ENCODE assay signal across 19 cellular contexts in the genomic region with DNA sequence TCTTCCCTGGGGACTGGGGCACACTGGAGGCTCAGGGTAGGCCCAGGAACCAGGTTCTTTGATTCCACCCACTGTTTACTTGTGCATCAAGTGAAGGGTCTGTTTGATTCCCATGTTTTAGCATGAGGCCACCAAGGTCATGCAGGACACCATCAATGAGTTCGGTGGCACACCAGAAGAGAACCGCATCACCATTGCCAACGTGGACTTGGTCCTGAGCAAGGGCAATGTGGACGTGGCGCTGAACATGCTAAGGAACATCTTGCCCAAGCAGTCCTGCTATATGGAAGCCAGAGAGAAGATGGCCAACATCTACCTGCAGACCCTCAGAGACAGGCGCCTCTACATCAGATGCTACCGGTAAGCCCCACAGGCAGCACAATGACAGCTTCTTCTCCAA. TPM values are rescaled to one million over a fixed set of nuclear protein-coding genes. Genes with fewer than 3 reads are reported as not detected.
DNase-seq lines count a peak whose midpoint lies in the region; ATAC-seq, FAIRE-seq and TF ChIP-seq lines count a peak whose summit lies in the region.
"Had no signal": no experiment of that assay in that cellular context is flagged by ENCODE, and none has a peak within 500 bp of the region (broad histone marks: within the 10 kb centered on the region; RNA-seq: fewer than 3 reads in every experiment).

No MANE protein-coding gene starts in this region.

- peaks cover 11% of the 10 kb centered on the region for H3K9me1 ChIP-seq in IMR-90 (ENCODE audit: insufficient read depth, low read length)

- no peak overlapping the region for H2BK5ac ChIP-seq in IMR-90 (ENCODE audit: low read depth, low read length, poor library complexity, severe bottlenecking)

- H3K9ac ChIP-seq in IMR-90 (ENCODE audit: low read depth, low read length) (no peak overlapping the region), kidney (ENCODE audit: low read length in 2 of 2) (no peak overlapping the region)
- H3K9ac ChIP-seq: GM23248 had no signal

- H3K36me3 ChIP-seq in IMR-90 (ENCODE audit: control insufficient read depth, insufficient read depth, low read length) (no peaks in the 10 kb centered on the region), kidney (ENCODE audit: control insufficient read depth in 1 of 2, insufficient read depth in 2 of 2, low read length in 2 of 2) (no peaks in the 10 kb centered on the region)

- peaks cover 5% of the 10 kb centered on the region for H3K4me1 ChIP-seq in IMR-90 (ENCODE audit: control insufficient read depth, insufficient read depth, low read length)
- peaks cover 0 to 13% of the 10 kb centered on the region in 2 donors for H3K4me1 ChIP-seq in kidney (ENCODE audit: control insufficient read depth in 1 of 2, insufficient read depth in 1 of 2, low read depth in 1 of 2, low read length in 2 of 2)

- no peak overlapping the region for H2BK15ac ChIP-seq in IMR-90 (ENCODE audit: low read depth, low read length)

- H3K27ac ChIP-seq in IMR-90 (ENCODE audit: insufficient read depth, low read length): no peak overlapping the region
- no peak overlapping the region for H3K27ac ChIP-seq in kidney (ENCODE audit: low read depth in 2 of 2, low read length in 2 of 2)
- H3K27ac ChIP-seq: GM23248 had no signal

- H4K5ac ChIP-seq in IMR-90 (ENCODE audit: low read depth, low read length): no peak overlapping the region

- no peak overlapping the region for H3K4me3 Mint-ChIP-seq in activated naive CD8-positive, alpha-beta T cell treated with anti-CD3 and anti-CD28 coated beads, Interleukin-2, amount 10 ng/mL, durations not matched to agents 7 days and 5 days
- no peak overlapping the region for H3K4me3 Mint-ChIP-seq in activated naive CD8-positive, alpha-beta T cell treated with anti-CD3 and anti-CD28 coated beads for 36 hours
- no peak overlapping the region for H3K4me3 Mint-ChIP-seq in endothelial cell (ENCODE audit: unreplicated experiment)
- H3K4me3 Mint-ChIP-seq: B cell; CD14-positive monocyte; CD8-positive, alpha-beta T cell had no signal

- no peak for FAIRE-seq in kidney (lab: Jason Lieb, UNC)
- FAIRE-seq: A204.1, H54, HepG2, HTR-8/SVneo had no signal

- no peak for TF ChIP-seq POLR2A in IMR-90 (IDR thresholded peaks at IDR 0.05; ENCODE audit: low read depth, low read length)

- H3K18ac ChIP-seq in IMR-90 (ENCODE audit: low read depth, low read length): no peak overlapping the region

- H3K56ac ChIP-seq in IMR-90 (ENCODE audit: extremely low read depth, insufficient read depth, low read length): no peak overlapping the region

- WGBS in IMR-90 (ENCODE audit: extremely low coverage in 2 of 2, insufficient read length in 1 of 2), 2 experiments: 97% methylated on average over 5 of the region's 7 CpGs; no CpG with 5 or more reads in 1 of the 2 experiments

- no peaks in the 10 kb centered on the region for H4K20me1 ChIP-seq in IMR-90 (ENCODE audit: insufficient read depth, low read length)

- H3K4me3 ChIP-seq in IMR-90 (ENCODE audit: insufficient read depth, low read depth, low read length) (no peak overlapping the region), kidney (ENCODE audit: low read length in 2 of 2) (no peak overlapping the region)
- H3K4me3 ChIP-seq: GM23248 had no signal

- no peak overlapping the region for H2BK120ac ChIP-seq in IMR-90 (ENCODE audit: low read depth, low read length)

- intact Hi-C loops in IMR-90 (cut with micrococcal nuclease) (no loop called here), kidney (cut with DNase I) (loop anchor here (5.0 kb wide), 1 partner anchor 163 kb away; no protein-coding TSS in a partner anchor)

- in situ Hi-C loops in IMR-90 (cut with MboI; ENCODE audit: low sequenced_read_pairs): loop anchor here (5.0 kb wide), 1 partner anchor 158 kb away; no protein-coding TSS in a partner anchor

- no peak overlapping the region for H3K14ac ChIP-seq in IMR-90 (replicated peaks; ENCODE audit: low read depth, low read length)

- no peaks in the 10 kb centered on the region for H3K79me1 ChIP-seq in IMR-90 (ENCODE audit: low read depth in 1 of 2, low read length in 2 of 2)

- H3K4me1 Mint-ChIP-seq in activated naive CD8-positive, alpha-beta T cell treated with anti-CD3 and anti-CD28 coated beads, Interleukin-2, amount 10 ng/mL, durations not matched to agents 7 days and 5 days: peaks cover 26% of the 10 kb centered on the region
- H3K4me1 Mint-ChIP-seq in activated naive CD8-positive, alpha-beta T cell treated with anti-CD3 and anti-CD28 coated beads for 36 hours: peaks cover 17% of the 10 kb centered on the region
- peaks cover 24% of the 10 kb centered on the region for H3K4me1 Mint-ChIP-seq in endothelial cell (ENCODE audit: unreplicated experiment)

- H3K4me2 ChIP-seq in IMR-90 (ENCODE audit: low read depth, low read length): no peak overlapping the region

- H2AFZ ChIP-seq in IMR-90 (replicated peaks; ENCODE audit: low read length, poor library complexity): no peak overlapping the region
- H2AFZ ChIP-seq: GM23248 had no signal

- peak overlapping the region; percentile 11 for H3K27ac Mint-ChIP-seq in activated naive CD8-positive, alpha-beta T cell treated with anti-CD3 and anti-CD28 coated beads, Interleukin-2, amount 10 ng/mL, durations not matched to agents 7 days and 5 days
- no peak overlapping the region for H3K27ac Mint-ChIP-seq in activated naive CD8-positive, alpha-beta T cell treated with anti-CD3 and anti-CD28 coated beads for 36 hours
- H3K27ac Mint-ChIP-seq in endothelial cell (ENCODE audit: unreplicated experiment): no peak overlapping the region
- H3K27ac Mint-ChIP-seq: B cell; CD14-positive monocyte; CD8-positive, alpha-beta T cell had no signal

- H2AK5ac ChIP-seq in IMR-90 (ENCODE audit: low read depth, low read length): 0 out of 2 replicates have a peak overlapping the region, but pooled peaks have one; percentile 14

- POLR2A ChIA-PET in activated naive CD8-positive, alpha-beta T cell treated with anti-CD3 and anti-CD28 coated beads, Interleukin-2, amount 10 ng/mL, durations not matched to agents 7 days and 5 days (lab: Charles Lee): no interaction called here
- POLR2A ChIA-PET in IMR-90 (lab: Charles Lee; ENCODE audit: unreplicated experiment): no interaction called here

- H3K9me3 Mint-ChIP-seq in activated naive CD8-positive, alpha-beta T cell treated with anti-CD3 and anti-CD28 coated beads, Interleukin-2, amount 10 ng/mL, durations not matched to agents 7 days and 5 days: no peaks in the 10 kb centered on the region
- no peaks in the 10 kb centered on the region for H3K9me3 Mint-ChIP-seq in activated naive CD8-positive, alpha-beta T cell treated with anti-CD3 and anti-CD28 coated beads for 36 hours
- H3K9me3 Mint-ChIP-seq in endothelial cell (ENCODE audit: unreplicated experiment): no peaks in the 10 kb centered on the region
- H3K9me3 Mint-ChIP-seq: CD14-positive monocyte; CD8-positive, alpha-beta T cell had no signal

- no peaks in the 10 kb centered on the region for H3K27me3 ChIP-seq in IMR-90 (ENCODE audit: control insufficient read depth, insufficient read depth, low read length)

- H3K9me3 ChIP-seq in IMR-90 (ENCODE audit: control insufficient read depth, insufficient read depth, low read length) (no peaks in the 10 kb centered on the region), kidney (ENCODE audit: control insufficient read depth in 1 of 2, low read length in 2 of 2) (no peaks in the 10 kb centered on the region)

- no peaks in the 10 kb centered on the region for H3K36me3 Mint-ChIP-seq in activated naive CD8-positive, alpha-beta T cell treated with anti-CD3 and anti-CD28 coated beads, Interleukin-2, amount 10 ng/mL, durations not matched to agents 7 days and 5 days
- no peaks in the 10 kb centered on the region for H3K36me3 Mint-ChIP-seq in activated naive CD8-positive, alpha-beta T cell treated with anti-CD3 and anti-CD28 coated beads for 36 hours
- peaks cover 40% of the 10 kb centered on the region for H3K36me3 Mint-ChIP-seq in endothelial cell (ENCODE audit: low read depth, unreplicated experiment)
- H3K36me3 Mint-ChIP-seq: CD8-positive, alpha-beta T cell had no signal

- no peak overlapping the region for H4K91ac ChIP-seq in IMR-90 (ENCODE audit: insufficient read depth, low read depth, low read length)

- H3K27me3 Mint-ChIP-seq in activated naive CD8-positive, alpha-beta T cell treated with anti-CD3 and anti-CD28 coated beads, Interleukin-2, amount 10 ng/mL, durations not matched to agents 7 days and 5 days: peaks cover 10% of the 10 kb centered on the region
- H3K27me3 Mint-ChIP-seq in activated naive CD8-positive, alpha-beta T cell treated with anti-CD3 and anti-CD28 coated beads for 36 hours: no peaks in the 10 kb centered on the region
- peaks cover 14% of the 10 kb centered on the region for H3K27me3 Mint-ChIP-seq in endothelial cell (ENCODE audit: unreplicated experiment)
- H3K27me3 Mint-ChIP-seq: B cell had no signal

- no peak overlapping the region for H3K23ac ChIP-seq in IMR-90 (ENCODE audit: low read depth, low read length)

- dilution Hi-C loops in IMR-90 (cut with HindIII; ENCODE audit: low sequenced_read_pairs, unreplicated experiment): no loop called here

- BruUV-seq in IMR-90 (replicated peaks; lab: Mats Ljungman, UMichigan): no TSS peak

- DNase-seq in activated naive CD8-positive, alpha-beta T cell treated with anti-CD3 and anti-CD28 coated beads, Interleukin-2, amount 10 ng/mL, durations not matched to agents 7 days and 5 days: peak; percentile 17
- DNase-seq in activated naive CD8-positive, alpha-beta T cell treated with anti-CD3 and anti-CD28 coated beads for 36 hours: no peak
- DNase-seq in IMR-90 (no peak), kidney (peak; percentile 38), endothelial cell (ENCODE audit: low spot score) (no peak), GM10266 (ENCODE audit: extremely low spot score) (no peak)
- DNase-seq: CD8-positive, alpha-beta T cell; COR-L47; DMS53; GF-D8; GM23248 had no signal

- H3K4ac ChIP-seq in IMR-90 (ENCODE audit: low read depth, low read length): no peak overlapping the region

- ATAC-seq in activated naive CD8-positive, alpha-beta T cell treated with anti-CD3 and anti-CD28 coated beads, Interleukin-2, amount 10 ng/mL, durations not matched to agents 7 days and 5 days (ENCODE audit: low read depth): no peak
- ATAC-seq in IMR-90 (ENCODE audit: low read depth) (no peak), GM19035 (IDR thresholded peaks at IDR 0.05; ENCODE audit: unreplicated experiment) (no peak)
- ATAC-seq: CD8-positive, alpha-beta T cell; HCT116; HepG2 had no signal

- CTCF ChIA-PET in IMR-90 (lab: Yijun Ruan, JAX): interaction anchor here (4.4 kb wide), 1 partner anchor 163 kb away, joined by 41 read pairs; no protein-coding TSS in a partner anchor

- no peak for TF ChIP-seq CTCF in IMR-90 (conservative IDR thresholded peaks at IDR 0.05; ENCODE audit: low read depth, low read length)
- TF ChIP-seq CTCF in kidney (IDR thresholded peaks at IDR 0.05; ENCODE audit: borderline replicate concordance, extremely low read depth, insufficient read depth): no peak
- TF ChIP-seq CTCF in endothelial cell (IDR thresholded peaks at IDR 0.05; ENCODE audit: unreplicated experiment): no peak
- no peak for TF ChIP-seq CTCF in GM10266 (IDR thresholded peaks at IDR 0.05; ENCODE audit: control insufficient read depth, insufficient read depth, low read depth, missing control alignments)

- TF ChIP-seq RAD21 in IMR-90 (IDR thresholded peaks at IDR 0.05; ENCODE audit: low read length): no peak

- no peak overlapping the region for H2AK9ac ChIP-seq in IMR-90 (replicated peaks; ENCODE audit: low read depth, low read length, poor library complexity)

- H4K8ac ChIP-seq in IMR-90 (ENCODE audit: low read depth in 2 of 2, low read length in 2 of 2): no peak overlapping the region

- no peak overlapping the region for H2BK20ac ChIP-seq in IMR-90 (ENCODE audit: low read depth, low read length)

RNA-seq across cellular contexts. Expression of gene TTC21A, which starts 21.5 kb away (rescaled TPM):
- 1 to 10 TPM; 2.7 to 4.5 TPM for total RNA-seq in activated naive CD8-positive, alpha-beta T cell treated with anti-CD3 and anti-CD28 coated beads, Interleukin-2, amount 10 ng/mL, durations not matched to agents 7 days and 5 days
- under 1 TPM; 0.42 to 0.78 TPM for total RNA-seq in activated naive CD8-positive, alpha-beta T cell treated with anti-CD3 and anti-CD28 coated beads for 36 hours
- total RNA-seq in IMR-90 (2012; rRNA removed) (0.56 and 0.90 TPM in 2 replicates), kidney (14.1 TPM), endothelial cell (ENCODE audit: unreplicated experiment) (41.7 TPM)
- polyA plus RNA-seq in IMR-90 (2012; rRNA removed) (1.6 and 1.8 TPM in 2 replicates), kidney (ENCODE audit: insufficient read depth, low read depth, low replicate concordance) (4.8 TPM)
- 0.38 and 0.93 TPM in 2 replicates for polyA plus RNA-seq in IMR-90 (2012; cell fraction: cytosol; rRNA removed)
- 10.7 and 13.0 TPM in 2 replicates for polyA plus RNA-seq in IMR-90 (2012; cell fraction: nucleus; rRNA removed; ENCODE audit: low replicate concordance)

RNA-seq across cellular contexts. Expression of gene GORASP1, which starts 21.5 kb away (rescaled TPM):
- 10 to 100 TPM; 25.1 to 28.1 TPM for total RNA-seq in activated naive CD8-positive, alpha-beta T cell treated with anti-CD3 and anti-CD28 coated beads, Interleukin-2, amount 10 ng/mL, durations not matched to agents 7 days and 5 days
- total RNA-seq in activated naive CD8-positive, alpha-beta T cell treated with anti-CD3 and anti-CD28 coated beads for 36 hours: 10 to 100 TPM; 11.5 to 11.9 TPM
- 25.8 and 35.0 TPM in 2 replicates for total RNA-seq in IMR-90 (2012; rRNA removed)
- polyA plus RNA-seq in IMR-90 (2012; rRNA removed): 56.6 and 58.9 TPM in 2 replicates
- 27.6 and 41.5 TPM in 2 replicates for polyA plus RNA-seq in IMR-90 (2012; cell fraction: cytosol; rRNA removed)
- polyA plus RNA-seq in IMR-90 (2012; cell fraction: nucleus; rRNA removed; ENCODE audit: low replicate concordance): 133 and 180 TPM in 2 replicates
- 70.9 TPM for total RNA-seq in kidney
- polyA plus RNA-seq in kidney (ENCODE audit: insufficient read depth, low read depth, low replicate concordance): 38.8 TPM
- total RNA-seq in endothelial cell (ENCODE audit: unreplicated experiment): 130 TPM

RNA-seq across cellular contexts. Expression of gene CSRNP1, which starts 24.4 kb away (rescaled TPM):
- 10 to 100 TPM; 15.8 to 16.5 TPM for total RNA-seq in activated naive CD8-positive, alpha-beta T cell treated with anti-CD3 and anti-CD28 coated beads, Interleukin-2, amount 10 ng/mL, durations not matched to agents 7 days and 5 days
- total RNA-seq in activated naive CD8-positive, alpha-beta T cell treated with anti-CD3 and anti-CD28 coated beads for 36 hours: 10 to 100 TPM; 53.4 to 54.8 TPM
- total RNA-seq in IMR-90 (2012; rRNA removed): 22.8 TPM in 2 replicates
- polyA plus RNA-seq in IMR-90 (2012; rRNA removed): 16.5 and 23.1 TPM in 2 replicates
- 22.5 and 41.4 TPM in 2 replicates for polyA plus RNA-seq in IMR-90 (2012; cell fraction: cytosol; rRNA removed)
- polyA plus RNA-seq in IMR-90 (2012; cell fraction: nucleus; rRNA removed; ENCODE audit: low replicate concordance): 80.9 and 92.7 TPM in 2 replicates
- total RNA-seq in kidney: 21.6 TPM
- polyA plus RNA-seq in kidney (ENCODE audit: insufficient read depth, low read depth, low replicate concordance): 16.5 TPM
- 20.8 TPM for total RNA-seq in endothelial cell (ENCODE audit: unreplicated experiment)

Comparison
In these comparisons a context has a peak if more than half of its experiments do, and no peak if none do; other contexts are left out.
1. DNase-seq: peak in activated naive CD8-positive, alpha-beta T cell treated with anti-CD3 and anti-CD28 coated beads, Interleukin-2, amount 10 ng/mL, durations not matched to agents 7 days and 5 days (single experiment) and kidney (single experiment); none in activated naive CD8-positive, alpha-beta T cell treated with anti-CD3 and anti-CD28 coated beads for 36 hours (single experiment), IMR-90 (single experiment), endothelial cell (single experiment) and GM10266 (single experiment).